Comparison of ENCODE assay signal across 10 cellular contexts in genomic region chr2:158006961-158007664, GRCh38.
A peak's percentile ranks its signal among the peaks of the same experiment; 100 is the strongest.
DNase-seq lines count a peak whose midpoint lies in the region; ATAC-seq and TF ChIP-seq lines count a peak whose summit lies in the region.
"Had no signal": no experiment of that assay in that cellular context is flagged by ENCODE, and none has a peak within 500 bp of the region (broad histone marks: within the 10 kb centered on the region; RNA-seq: fewer than 3 reads in every experiment).

No MANE protein-coding gene starts in this region.

- TF ChIP-seq CTCF in chondrocyte (IDR thresholded peaks at IDR 0.05) (peak; percentile 26), OCI-LY7 (conservative IDR thresholded peaks at IDR 0.05; ENCODE audit: low read length) (no peak; the same call in 1 of the 2 replicates)

- no peak overlapping the region for H3K27ac Mint-ChIP-seq in chondrocyte (ENCODE audit: unreplicated experiment)
- H3K27ac Mint-ChIP-seq: CD8-positive, alpha-beta memory T cell had no signal

- DNase-seq in stimulated activated CD4-positive, alpha-beta T cell treated with anti-CD3 and anti-CD28 coated beads, Interleukin-15, amount 100 ng/mL, for 24 hours = peak; percentile 11
- no peak for DNase-seq in stimulated activated CD4-positive, alpha-beta T cell treated with anti-CD3 and anti-CD28 coated beads, Interleukin-4, amount 100 ng/mL, for 24 hours
- DNase-seq in NCI-H2227 (lab: John Stamatoyannopoulos, UW; ENCODE audit: unreplicated experiment) (peak; percentile 28), chondrocyte (ENCODE audit: low spot score) (no peak), NCI-H1105 (lab: John Stamatoyannopoulos, UW) (no peak), OCI-LY7 (ENCODE audit: low spot score) (no peak), HuH-7.5 (ENCODE audit: low spot score) (no peak)
- DNase-seq: CD8-positive, alpha-beta memory T cell; NCI-H146 had no signal

- peaks cover 10% of the 10 kb centered on the region for H3K4me1 Mint-ChIP-seq in chondrocyte (ENCODE audit: low read depth)

- H3K79me2 ChIP-seq in OCI-LY7 (ENCODE audit: insufficient read depth, low read depth, low read length) = no peaks in the 10 kb centered on the region

- H3K4me3 Mint-ChIP-seq in chondrocyte (ENCODE audit: unreplicated experiment) = no peak overlapping the region
- H3K4me3 Mint-ChIP-seq: CD8-positive, alpha-beta memory T cell had no signal

- POLR2A ChIA-PET in OCI-LY7 (lab: Charles Lee) = interaction anchor here (0.7 to 0.8 kb wide), 3 partner anchors 53 to 739 kb away, joined by 3 to 6 read pairs (median 3); no protein-coding TSS in a partner anchor

- no peaks in the 10 kb centered on the region for H3K36me3 ChIP-seq in OCI-LY7 (ENCODE audit: insufficient read depth, low read length)

- CTCF ChIA-PET in OCI-LY7 (lab: Charles Lee; ENCODE audit: unreplicated experiment) = no interaction called here

- no peaks in the 10 kb centered on the region for H3K9me2 ChIP-seq in OCI-LY7 (ENCODE audit: insufficient read depth, low read length)

- H3K4me3 ChIP-seq in OCI-LY7 (ENCODE audit: low read depth, low read length, poor library complexity, severe bottlenecking) = no peak overlapping the region

- ATAC-seq in HG03139 (IDR thresholded peaks at IDR 0.05; ENCODE audit: unreplicated experiment) = no peak

- no peak overlapping the region for H2AFZ ChIP-seq in OCI-LY7 (ENCODE audit: low read length)

- no peaks in the 10 kb centered on the region for H3K9me3 ChIP-seq in OCI-LY7 (ENCODE audit: low read length)

- no peaks in the 10 kb centered on the region for H3K36me3 Mint-ChIP-seq in chondrocyte (ENCODE audit: low read depth)
- H3K36me3 Mint-ChIP-seq: CD8-positive, alpha-beta memory T cell had no signal

- H3K27ac ChIP-seq in OCI-LY7 (ENCODE audit: low read depth, low read length, poor library complexity, severe bottlenecking) = no peak overlapping the region

- H3K27me3 Mint-ChIP-seq in chondrocyte (ENCODE audit: low read depth) = no peaks in the 10 kb centered on the region

- intact Hi-C loops in OCI-LY7 (cut with micrococcal nuclease; ENCODE audit: unreplicated experiment) = loop anchor here (5.0 kb wide), 1 partner anchor 705 kb away; no protein-coding TSS in a partner anchor

- no TSS peak for BruUV-seq in OCI-LY7 (replicated peaks; lab: Mats Ljungman, UMichigan)

- no peaks in the 10 kb centered on the region for H3K9me3 Mint-ChIP-seq in chondrocyte (ENCODE audit: low read depth)
- H3K9me3 Mint-ChIP-seq: CD8-positive, alpha-beta memory T cell had no signal

- no peak overlapping the region for H3K4me2 ChIP-seq in OCI-LY7 (ENCODE audit: low read length)

- H3K4me1 ChIP-seq in OCI-LY7 (ENCODE audit: insufficient read depth, low read length, poor library complexity, severe bottlenecking) = no peaks in the 10 kb centered on the region

- H4K20me1 ChIP-seq in OCI-LY7 (ENCODE audit: insufficient read depth, low read length) = no peaks in the 10 kb centered on the region

Comparison
In these comparisons a context has a peak if more than half of its experiments do, and no peak if none do; other contexts are left out.
1. DNase-seq: peak in stimulated activated CD4-positive, alpha-beta T cell treated with anti-CD3 and anti-CD28 coated beads, Interleukin-15, amount 100 ng/mL, for 24 hours (single experiment) and NCI-H2227 (single experiment); none in stimulated activated CD4-positive, alpha-beta T cell treated with anti-CD3 and anti-CD28 coated beads, Interleukin-4, amount 100 ng/mL, for 24 hours (single experiment), chondrocyte (single experiment), NCI-H1105 (single experiment), OCI-LY7 (single experiment) and HuH-7.5 (single experiment).